Comparison of ENCODE assay signal across 8 cellular contexts in the genomic region with DNA sequence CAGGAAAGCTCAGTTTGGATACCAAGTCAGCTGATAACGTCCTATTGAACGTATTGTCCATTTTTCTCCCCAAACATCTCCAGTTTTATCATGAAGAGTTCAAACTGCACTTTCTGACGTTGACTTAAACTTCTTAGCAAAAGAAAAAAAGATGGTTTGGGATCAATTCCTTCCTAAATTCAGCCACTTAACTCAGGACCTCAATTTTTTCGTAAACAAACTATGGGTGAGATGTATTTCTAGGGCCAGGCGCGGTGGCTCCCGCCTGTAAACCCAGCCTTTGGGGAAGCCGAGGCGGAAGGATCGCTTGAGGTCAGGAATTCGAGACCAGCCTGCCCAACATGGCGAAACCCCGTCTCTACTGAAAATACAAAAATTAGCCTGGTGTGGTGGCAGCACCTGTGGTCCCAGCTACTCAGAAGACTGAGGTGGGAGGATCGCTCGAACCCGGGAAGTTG. TPM values are rescaled to one million over a fixed set of nuclear protein-coding genes. Genes with fewer than 3 reads are reported as not detected.
DNase-seq lines count a peak whose midpoint lies in the region; ATAC-seq and TF ChIP-seq lines count a peak whose summit lies in the region.

No MANE protein-coding gene starts in this region.

- H3K4me3 ChIP-seq in heart right ventricle (peak overlapping the region; percentile 70 to 97 (median 82)), astrocyte of the spinal cord (ENCODE audit: low read depth, low read length) (peak overlapping the region; percentile 92), mesenchymal stem cell (ENCODE audit: insufficient read depth in 1 of 2, low read depth in 1 of 2, low read length in 2 of 2) (peak overlapping the region in 1 of 2 experiments; percentile 97), urinary bladder (ENCODE audit: low read depth, low read length) (peak overlapping the region; percentile 80)

- no peak overlapping the region for H3K23ac ChIP-seq in mesenchymal stem cell (ENCODE audit: low read length in 2 of 2)

- H2AFZ ChIP-seq in mesenchymal stem cell (ENCODE audit: low read depth, low read length), result peak overlapping the region; percentile 43

- H3K79me1 ChIP-seq in mesenchymal stem cell (replicated peaks; ENCODE audit: low read length, poor library complexity, severe bottlenecking), result peaks cover 13% of the 10 kb centered on the region

- no peak overlapping the region for H2BK15ac ChIP-seq in mesenchymal stem cell (ENCODE audit: low read depth, poor library complexity, severe bottlenecking)

- peaks cover 0 to 19% (median 0%) of the 10 kb centered on the region in 9 donors for H3K36me3 ChIP-seq in heart right ventricle
- H3K36me3 ChIP-seq in mesenchymal stem cell (ENCODE audit: control insufficient read depth in 1 of 2, insufficient read depth in 2 of 2, low read depth in 1 of 2, low read length in 2 of 2), result peaks cover 0 to 11% of the 10 kb centered on the region in 2 experiments
- no peaks in the 10 kb centered on the region for H3K36me3 ChIP-seq in urinary bladder (ENCODE audit: insufficient read depth)

- peak overlapping the region; percentile 96 for H3K9ac ChIP-seq in mesenchymal stem cell (ENCODE audit: low read length)

- no peak overlapping the region for H2BK120ac ChIP-seq in mesenchymal stem cell (ENCODE audit: low read depth, low read length)

- TF ChIP-seq CTCF in heart right ventricle (IDR thresholded peaks at IDR 0.05), result no peak
- TF ChIP-seq CTCF in astrocyte of the spinal cord (IDR thresholded peaks at IDR 0.05; ENCODE audit: low read depth, low read length), result no peak

- no peak overlapping the region for H4K91ac ChIP-seq in mesenchymal stem cell (ENCODE audit: low read length)

- H3K27me3 ChIP-seq in heart right ventricle (no peaks in the 10 kb centered on the region), mesenchymal stem cell (ENCODE audit: control insufficient read depth in 1 of 2, insufficient read depth in 1 of 2, low read length in 2 of 2) (no peaks in the 10 kb centered on the region)

- peaks cover 6 to 24% (median 17%) of the 10 kb centered on the region in 9 donors for H3K4me1 ChIP-seq in heart right ventricle
- peaks cover 10% of the 10 kb centered on the region for H3K4me1 ChIP-seq in mesenchymal stem cell (ENCODE audit: control insufficient read depth, insufficient read depth, low read depth, low read length)
- H3K4me1 ChIP-seq in urinary bladder (ENCODE audit: insufficient read depth), result peaks cover 2% of the 10 kb centered on the region

- H2BK5ac ChIP-seq in mesenchymal stem cell (ENCODE audit: low read depth, low read length, poor library complexity, severe bottlenecking), result no peak overlapping the region

- H3K27ac ChIP-seq in heart right ventricle, result peak overlapping the region in 9 of 10 donors; percentile 69 to 91 (median 89)
- H3K27ac ChIP-seq in mesenchymal stem cell (ENCODE audit: low read length, poor library complexity, severe bottlenecking), result no peak overlapping the region
- H3K27ac ChIP-seq in urinary bladder (ENCODE audit: low read depth), result no peak overlapping the region

- H3K4me2 ChIP-seq in mesenchymal stem cell (ENCODE audit: low read length, poor library complexity, severe bottlenecking), result peak overlapping the region; percentile 69

- in situ Hi-C loops in astrocyte of the spinal cord (cut with HindIII; ENCODE audit: low sequenced_read_pairs), result no loop called here

- no peak for ATAC-seq in heart right ventricle
- ATAC-seq in left cardiac atrium, result no peak
- ATAC-seq in HG03342 (IDR thresholded peaks at IDR 0.05; ENCODE audit: unreplicated experiment), result no peak

- H2BK12ac ChIP-seq in mesenchymal stem cell (ENCODE audit: low read length in 2 of 2), result no peak overlapping the region

- H3K4ac ChIP-seq in mesenchymal stem cell (ENCODE audit: low read depth in 1 of 2, low read length in 2 of 2), result no peak overlapping the region

- intact Hi-C loops in heart right ventricle (cut with DNase I) (loop anchor here in 4 of 10 donors (2.0 to 10.0 kb wide), 2 partner anchors 33 to 121 kb away; a partner anchor contains a TSS), left cardiac atrium (cut with DNase I) (no loop called here)

- peak overlapping the region in 1 of 2 experiments; percentile 54 for H3K18ac ChIP-seq in mesenchymal stem cell (ENCODE audit: low read depth in 1 of 2, low read length in 2 of 2)

- whole genome bisulfite sequencing in heart right ventricle, 2 donors, result 47 to 49% methylated on average over 16 of the region's 16 CpGs
- WGBS in mesenchymal stem cell, result 80% methylated on average over 13 of the region's 16 CpGs
- WGBS in urinary bladder, result 46% methylated on average over 16 of the region's 16 CpGs

- no peak overlapping the region for H4K8ac ChIP-seq in mesenchymal stem cell (ENCODE audit: low read length)

- H3K9me3 ChIP-seq in heart right ventricle (no peaks in the 10 kb centered on the region), mesenchymal stem cell (ENCODE audit: control insufficient read depth, low read length) (no peaks in the 10 kb centered on the region)

- no peak overlapping the region for H2AK5ac ChIP-seq in mesenchymal stem cell (ENCODE audit: low read length, severe bottlenecking)

- no peak overlapping the region for H3K14ac ChIP-seq in mesenchymal stem cell (ENCODE audit: low read length in 2 of 2)

- DNase-seq in heart right ventricle (no peak), left cardiac atrium (no peak), astrocyte of the spinal cord (ENCODE audit: low read depth, low spot score) (no peak), mesenchymal stem cell (no peak), ureter (ENCODE audit: low spot score) (no peak), CD1c-positive myeloid dendritic cell (ENCODE audit: extremely low spot score) (no peak)

RNA-seq across cellular contexts. Expression of a gene that starts 0.5 kb away (rescaled TPM):
- total RNA-seq in heart right ventricle, result 100 to 1,000 TPM in 4 of 10 donors, 10 to 100 TPM in 6; 64.7 to 190 (median 92.8) TPM
- polyA plus RNA-seq in heart right ventricle, result 100 to 1,000 TPM; 129 to 227 TPM
- 10 to 100 TPM; 88.1 to 88.4 TPM for total RNA-seq in left cardiac atrium
- polyA plus RNA-seq in mesenchymal stem cell (2013, experiment 1 of 2), result 18.8 TPM
- 19.4 TPM for polyA plus RNA-seq in mesenchymal stem cell (2013, experiment 2 of 2)
- 19.8 TPM for total RNA-seq in urinary bladder
- polyA plus RNA-seq in urinary bladder, result 48.4 TPM
- total RNA-seq in ureter, result 99.3 TPM

RNA-seq across cellular contexts. Expression of a gene that starts 33.4 kb away (rescaled TPM):
- 10 to 100 TPM; 17.4 to 23.8 (median 21.2) TPM for total RNA-seq in heart right ventricle
- 1 to 10 TPM; 5.5 to 6.5 TPM for polyA plus RNA-seq in heart right ventricle
- total RNA-seq in left cardiac atrium, result 10 to 100 TPM; 18.7 to 20.8 TPM
- 9.1 TPM for polyA plus RNA-seq in mesenchymal stem cell (2013, experiment 1 of 2)
- 9.0 TPM for polyA plus RNA-seq in mesenchymal stem cell (2013, experiment 2 of 2)
- 34.5 TPM for total RNA-seq in urinary bladder
- 16.2 TPM for polyA plus RNA-seq in urinary bladder
- total RNA-seq in ureter, result 28.0 TPM

Comparison
In these comparisons a context has a peak if more than half of its experiments do, and no peak if none do; other contexts are left out.
1. H3K27ac ChIP-seq: peak in heart right ventricle (9 of 10); none in mesenchymal stem cell (single experiment) and urinary bladder (single experiment).